Comparison of ENCODE assay signal across 13 cellular contexts in genomic region chr1:175893192-175893591, GRCh38.
A peak's percentile ranks its signal among the peaks of the same experiment; 100 is the strongest.
DNase-seq lines count a peak whose midpoint lies in the region; ATAC-seq and TF ChIP-seq lines count a peak whose summit lies in the region.
"Had no signal": no experiment of that assay in that cellular context is flagged by ENCODE, and none has a peak within 500 bp of the region (broad histone marks: within the 10 kb centered on the region; RNA-seq: fewer than 3 reads in every experiment).

No MANE protein-coding gene starts in this region.

- H3K4me3 ChIP-seq in endodermal cell (ENCODE audit: low read length): no peak overlapping the region
- H3K4me3 ChIP-seq in lower leg skin (ENCODE audit: low read depth, poor library complexity, severe bottlenecking): no peak overlapping the region
- H3K4me3 ChIP-seq: A549 had no signal

- H3K36me3 ChIP-seq in endodermal cell (ENCODE audit: control insufficient read depth, insufficient read depth, low read length): no peaks in the 10 kb centered on the region

- H3K9me3 Mint-ChIP-seq in endodermal cell: peaks cover 5% of the 10 kb centered on the region
- H3K9me3 Mint-ChIP-seq: HFFc6 had no signal

- H3K4me1 ChIP-seq in endodermal cell (ENCODE audit: control insufficient read depth, insufficient read depth, low read length): peaks cover 6% of the 10 kb centered on the region
- H3K4me1 ChIP-seq: A549 had no signal

- no peak overlapping the region for H3K4me3 Mint-ChIP-seq in endodermal cell
- H3K4me3 Mint-ChIP-seq: CD4-positive, CD25-positive, alpha-beta regulatory T cell; HFFc6; IgD-negative memory B cell had no signal

- no peak overlapping the region for H3K27ac ChIP-seq in endodermal cell (ENCODE audit: low read depth, low read length)
- H3K27ac ChIP-seq: A549 had no signal

- peaks cover 82% of the 10 kb centered on the region for H3K27me3 Mint-ChIP-seq in endodermal cell (ENCODE audit: insufficient read depth)
- H3K27me3 Mint-ChIP-seq: CD4-positive, CD25-positive, alpha-beta regulatory T cell had no signal

- no peak overlapping the region for H3K9ac ChIP-seq in endodermal cell (ENCODE audit: extremely low read depth, low read length, poor library complexity, severe bottlenecking)

- TF ChIP-seq CTCF in endodermal cell (conservative IDR thresholded peaks at IDR 0.05): no peak
- TF ChIP-seq CTCF in lower leg skin (IDR thresholded peaks at IDR 0.05): no peak

- peaks cover under 1% of the 10 kb centered on the region for H3K36me3 Mint-ChIP-seq in endodermal cell (ENCODE audit: low read depth)
- H3K36me3 Mint-ChIP-seq: CD4-positive, CD25-positive, alpha-beta regulatory T cell; IgD-negative memory B cell had no signal

- intact Hi-C loops in lower leg skin (cut with DNase I; ENCODE audit: low total_unique reads): no loop called here

- H3K4me1 Mint-ChIP-seq in endodermal cell: peaks cover 11% of the 10 kb centered on the region
- H3K4me1 Mint-ChIP-seq: CD4-positive, CD25-positive, alpha-beta regulatory T cell; IgD-negative memory B cell had no signal

- DNase-seq in amniotic epithelial cell (ENCODE audit: low read depth) (peak; percentile 17), endodermal cell (peak; percentile 26), islet precursor cell (peak; percentile 41), NCI-H1436 (lab: John Stamatoyannopoulos, UW) (no peak), lower leg skin (ENCODE audit: low spot score in 2 of 2) (no peak)
- DNase-seq: DMS53, GF-D8, HCEC 1CT, HFFc6 had no signal

- no peak for ATAC-seq in HG03442 (IDR thresholded peaks at IDR 0.05; ENCODE audit: unreplicated experiment)
- ATAC-seq: A549 had no signal

- 90 to 100% methylated on average over 2 to 3 of the region's 3 CpGs for WGBS in endodermal cell (ENCODE audit: insufficient coverage in 1 of 2, insufficient read length in 1 of 2), 2 experiments
- 70 to 77% methylated on average over 3 of the region's 3 CpGs for WGBS in lower leg skin, 2 donors

- peaks cover 13% of the 10 kb centered on the region for H3K9me3 ChIP-seq in endodermal cell (ENCODE audit: control insufficient read depth, low read length)
- H3K9me3 ChIP-seq: A549 had no signal

- H3K27me3 ChIP-seq in endodermal cell (ENCODE audit: control insufficient read depth, insufficient read depth, low read length, poor library complexity, severe bottlenecking): no peaks in the 10 kb centered on the region

- TF ChIP-seq POLR2A in lower leg skin (IDR thresholded peaks at IDR 0.05): no peak

- no peak overlapping the region for H3K27ac Mint-ChIP-seq in endodermal cell
- H3K27ac Mint-ChIP-seq: CD4-positive, CD25-positive, alpha-beta regulatory T cell; HFFc6 had no signal

Comparison
In these comparisons a context has a peak if more than half of its experiments do, and no peak if none do; other contexts are left out.
1. DNase-seq: peak in amniotic epithelial cell (single experiment), endodermal cell (single experiment) and islet precursor cell (single experiment); none in NCI-H1436 (single experiment) and lower leg skin (0 of 2).